ENCODE assay signal across 14 cellular contexts in genomic region chr7:36651404-36651803, GRCh38.
DNase-seq lines count a peak whose midpoint lies in the region; ATAC-seq and TF ChIP-seq lines count a peak whose summit lies in the region.
"Had no signal": no experiment of that assay in that cellular context is flagged by ENCODE, and none has a peak within 500 bp of the region (broad histone marks: within the 10 kb centered on the region; RNA-seq: fewer than 3 reads in every experiment).

No MANE protein-coding gene starts in this region.

- H3K4me3 ChIP-seq in fibroblast of villous mesenchyme (ENCODE audit: low read depth, low read length), result no peak overlapping the region
- no peak overlapping the region for H3K4me3 ChIP-seq in skeletal muscle satellite cell (ENCODE audit: low read length)
- H3K4me3 ChIP-seq in GM23338, result no peak overlapping the region
- H3K4me3 ChIP-seq: heart right ventricle had no signal

- peaks cover 43% of the 10 kb centered on the region for H3K4me1 Mint-ChIP-seq in activated T-cell treated with anti-CD3 and anti-CD28 coated beads, Interleukin-2, amount 50 U/mL, for 24 hours (ENCODE audit: low read depth)
- peaks cover 35% of the 10 kb centered on the region for H3K4me1 Mint-ChIP-seq in GM23338

- no peaks in the 10 kb centered on the region for H4K20me1 ChIP-seq in GM23338 (replicated peaks; ENCODE audit: insufficient read depth)

- H3K79me2 ChIP-seq in GM23338 (replicated peaks; ENCODE audit: insufficient read depth), result no peaks in the 10 kb centered on the region
- H3K79me2 ChIP-seq: parathyroid adenoma had no signal

- H3K27me3 ChIP-seq in skeletal muscle satellite cell (ENCODE audit: control insufficient read depth, insufficient read depth, low read length) (peaks cover 2% of the 10 kb centered on the region), GM23338 (ENCODE audit: insufficient read depth) (no peaks in the 10 kb centered on the region)
- H3K27me3 ChIP-seq: heart right ventricle had no signal

- DNase-seq in activated T-cell treated with anti-CD3 and anti-CD28 coated beads, Interleukin-2, amount 50 U/mL, for 24 hours, result no peak
- DNase-seq in activated T-cell treated with anti-CD3 and anti-CD28 coated beads, Interleukin-2, amount 50 U/mL, for 48 hours, result no peak
- DNase-seq in amniotic epithelial cell (ENCODE audit: low read depth) (peak; percentile 94), fibroblast of villous mesenchyme (ENCODE audit: low read depth) (peak; percentile 80), dermis blood vessel endothelial cell (no peak), GM23338 (ENCODE audit: low spot score) (no peak)
- DNase-seq: activated naive CD4-positive, alpha-beta T cell treated with anti-CD3 and anti-CD28 coated beads, Interleukin-2, amount 50 U/mL, for 16 hours; DMS53; heart right ventricle; RPMI8226; T1000 had no signal

- peaks cover 3% of the 10 kb centered on the region for H3K9me3 Mint-ChIP-seq in activated T-cell treated with anti-CD3 and anti-CD28 coated beads, Interleukin-2, amount 50 U/mL, for 24 hours
- no peaks in the 10 kb centered on the region for H3K9me3 Mint-ChIP-seq in GM23338

- no peaks in the 10 kb centered on the region for H3K27me3 Mint-ChIP-seq in activated T-cell treated with anti-CD3 and anti-CD28 coated beads, Interleukin-2, amount 50 U/mL, for 24 hours
- H3K27me3 Mint-ChIP-seq in GM23338 (ENCODE audit: insufficient read depth, low read depth, poor library complexity), result peaks cover 7% of the 10 kb centered on the region

- H3K4me1 ChIP-seq in skeletal muscle satellite cell (ENCODE audit: control insufficient read depth, insufficient read depth, low read length) (peaks cover 39% of the 10 kb centered on the region), GM23338 (ENCODE audit: insufficient read depth) (peaks cover 27% of the 10 kb centered on the region)
- H3K4me1 ChIP-seq: parathyroid adenoma had no signal

- no peak overlapping the region for H3K27ac ChIP-seq in GM23338 (ENCODE audit: low read depth)
- H3K27ac ChIP-seq: heart right ventricle, parathyroid adenoma had no signal

- no peaks in the 10 kb centered on the region for H3K36me3 ChIP-seq in skeletal muscle satellite cell (ENCODE audit: insufficient read depth, low read length)
- no peaks in the 10 kb centered on the region for H3K36me3 ChIP-seq in GM23338 (ENCODE audit: insufficient read depth)

- H3K4me3 Mint-ChIP-seq in activated T-cell treated with anti-CD3 and anti-CD28 coated beads, Interleukin-2, amount 50 U/mL, for 24 hours, result no peak overlapping the region
- H3K4me3 Mint-ChIP-seq in GM23338, result no peak overlapping the region

- ATAC-seq in GM23338, result no peak
- ATAC-seq in GM19455 (IDR thresholded peaks at IDR 0.05; ENCODE audit: unreplicated experiment), result no peak
- ATAC-seq: heart right ventricle had no signal

- peaks cover 56% of the 10 kb centered on the region for H3K36me3 Mint-ChIP-seq in activated T-cell treated with anti-CD3 and anti-CD28 coated beads, Interleukin-2, amount 50 U/mL, for 24 hours (ENCODE audit: low read depth)
- H3K36me3 Mint-ChIP-seq in GM23338 (ENCODE audit: low read depth), result no peaks in the 10 kb centered on the region

- H2AFZ ChIP-seq in GM23338, result no peak overlapping the region
- H2AFZ ChIP-seq: parathyroid adenoma had no signal

- H3K4me2 ChIP-seq in skeletal muscle satellite cell (ENCODE audit: low read length) (peak overlapping the region; percentile 48), GM23338 (no peak overlapping the region)

- no peaks in the 10 kb centered on the region for H3K9me2 ChIP-seq in GM23338 (ENCODE audit: insufficient read depth)

- H3K27ac Mint-ChIP-seq in activated T-cell treated with anti-CD3 and anti-CD28 coated beads, Interleukin-2, amount 50 U/mL, for 24 hours, result peak overlapping the region; percentile 64
- H3K27ac Mint-ChIP-seq in GM23338, result no peak overlapping the region

- TF ChIP-seq CTCF in fibroblast of villous mesenchyme (IDR thresholded peaks at IDR 0.05; ENCODE audit: insufficient read depth, low read depth, low read length) (no peak), GM23338 (conservative IDR thresholded peaks at IDR 0.05; ENCODE audit: low read depth in 2 of 2) (no peak)

- no peaks in the 10 kb centered on the region for H3K9me3 ChIP-seq in skeletal muscle satellite cell (replicated peaks; ENCODE audit: low read length)
- H3K9me3 ChIP-seq: heart right ventricle had no signal

- H3K9ac ChIP-seq in skeletal muscle satellite cell (ENCODE audit: low read depth, low read length), result peak overlapping the region; percentile 12
- H3K9ac ChIP-seq: parathyroid adenoma had no signal

- no peaks in the 10 kb centered on the region for H3F3A ChIP-seq in GM23338 (replicated peaks; ENCODE audit: low read depth)

TF ChIP-seq in GM23338, 12 proteins besides CTCF, POLR2A, EP300 and RAD21 (continues in another document):
- TF ChIP-seq EZH2phosphoT487 (IDR thresholded peaks at IDR 0.05; ENCODE audit: unreplicated experiment), result no peak
- TF ChIP-seq REST (IDR thresholded peaks at IDR 0.05; ENCODE audit: unreplicated experiment), result no peak
- TF ChIP-seq ZNF114 (CRISPR knock-in tag; IDR thresholded peaks at IDR 0.05), result no peak
- TF ChIP-seq, protein P1, sequence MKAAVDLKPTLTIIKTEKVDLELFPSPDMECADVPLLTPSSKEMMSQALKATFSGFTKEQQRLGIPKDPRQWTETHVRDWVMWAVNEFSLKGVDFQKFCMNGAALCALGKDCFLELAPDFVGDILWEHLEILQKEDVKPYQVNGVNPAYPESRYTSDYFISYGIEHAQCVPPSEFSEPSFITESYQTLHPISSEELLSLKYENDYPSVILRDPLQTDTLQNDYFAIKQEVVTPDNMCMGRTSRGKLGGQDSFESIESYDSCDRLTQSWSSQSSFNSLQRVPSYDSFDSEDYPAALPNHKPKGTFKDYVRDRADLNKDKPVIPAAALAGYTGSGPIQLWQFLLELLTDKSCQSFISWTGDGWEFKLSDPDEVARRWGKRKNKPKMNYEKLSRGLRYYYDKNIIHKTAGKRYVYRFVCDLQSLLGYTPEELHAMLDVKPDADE (IDR thresholded peaks at IDR 0.05), result no peak
- TF ChIP-seq CREB1 (CRISPR knock-in tag; IDR thresholded peaks at IDR 0.05; ENCODE audit: low read depth), result no peak
- no peak for TF ChIP-seq POLR2AphosphoS5 (IDR thresholded peaks at IDR 0.05; ENCODE audit: low read depth)
- TF ChIP-seq STAT1 (IDR thresholded peaks at IDR 0.05; ENCODE audit: unreplicated experiment), result no peak
- no peak for TF ChIP-seq JUNB (IDR thresholded peaks at IDR 0.05; ENCODE audit: unreplicated experiment)
- TF ChIP-seq ZNF331 (CRISPR knock-in tag; IDR thresholded peaks at IDR 0.05; ENCODE audit: low read depth), result no peak
- no peak for TF ChIP-seq EZH2 (IDR thresholded peaks at IDR 0.05; ENCODE audit: low read depth, unreplicated experiment)

Comparison
In these comparisons a context has a peak if more than half of its experiments do, and no peak if none do; other contexts are left out.
1. DNase-seq: peak in amniotic epithelial cell (single experiment) and fibroblast of villous mesenchyme (single experiment); none in activated T-cell treated with anti-CD3 and anti-CD28 coated beads, Interleukin-2, amount 50 U/mL, for 24 hours (single experiment), activated T-cell treated with anti-CD3 and anti-CD28 coated beads, Interleukin-2, amount 50 U/mL, for 48 hours (0 of 2), dermis blood vessel endothelial cell (single experiment) and GM23338 (single experiment).